8 cellular contexts compared by ENCODE assay signal in genomic region chr14:95523818-95524448, GRCh38. TPM values are rescaled to one million over a fixed set of nuclear protein-coding genes. Genes with fewer than 3 reads are reported as not detected.
DNase-seq lines count a peak whose midpoint lies in the region; TF ChIP-seq lines count a peak whose summit lies in the region.

No MANE protein-coding gene starts in this region.

- peak overlapping the region; percentile 91 for H4K91ac ChIP-seq in mesenchymal stem cell (ENCODE audit: low read length)

- no peaks in the 10 kb centered on the region for H3K27me3 Mint-ChIP-seq in CD8-positive, alpha-beta memory T cell

- no peaks in the 10 kb centered on the region for H3K9me3 Mint-ChIP-seq in CD8-positive, alpha-beta memory T cell

- H3K18ac ChIP-seq in mesenchymal stem cell (ENCODE audit: low read depth in 1 of 2, low read length in 2 of 2), result peak overlapping the region; percentile 73 to 96

- H2BK15ac ChIP-seq in mesenchymal stem cell (ENCODE audit: low read depth, poor library complexity, severe bottlenecking), result no peak overlapping the region

- no peak overlapping the region for H2AFZ ChIP-seq in mesenchymal stem cell (ENCODE audit: low read depth, low read length)

- CTCF ChIA-PET in CD8-positive, alpha-beta memory T cell (lab: Charles Lee), result interaction anchor here (0.7 to 3.4 kb wide), 10 partner anchors 10 to 97 kb away, joined by 3 to 41 read pairs (median 6); partner anchors contain the start of gene GLRX5

- peak overlapping the region; percentile 52 for H4K8ac ChIP-seq in mesenchymal stem cell (ENCODE audit: low read length)

- in situ Hi-C loops in astrocyte of the spinal cord (cut with HindIII; ENCODE audit: low sequenced_read_pairs), result no loop called here

- DNase-seq in CD8-positive, alpha-beta memory T cell, result peak in 1 of 5 donors; percentile 72
- DNase-seq in NCI-H510A treated with DMSO at 0.1 percent for 48 hours (lab: John Stamatoyannopoulos, UW), result peak; percentile 52
- peak; percentile 87 for DNase-seq in astrocyte of the spinal cord (ENCODE audit: low read depth, low spot score)
- DNase-seq in mesenchymal stem cell, result peak; percentile 88
- DNase-seq in SK-N-DZ (ENCODE audit: low spot score), result no peak
- no peak for DNase-seq in cerebellar cortex (ENCODE audit: low spot score)
- DNase-seq in HuH-7.5 (ENCODE audit: low spot score), result no peak
- DNase-seq in SJCRH30, result no peak

- peak overlapping the region; percentile 66 to 89 (median 79) for H3K4me3 Mint-ChIP-seq in CD8-positive, alpha-beta memory T cell

- POLR2A ChIA-PET in CD8-positive, alpha-beta memory T cell (lab: Charles Lee), result interaction anchor here (0.7 to 2.2 kb wide), 5 partner anchors 9 to 77 kb away, joined by 3 to 13 read pairs (median 3); no protein-coding TSS in a partner anchor

- peak overlapping the region; percentile 90 to 97 (median 92) for H3K27ac Mint-ChIP-seq in CD8-positive, alpha-beta memory T cell

- peak overlapping the region; percentile 7 for H2AK5ac ChIP-seq in mesenchymal stem cell (ENCODE audit: low read length, severe bottlenecking)

- 38% methylated on average over 8 of the region's 11 CpGs for WGBS in mesenchymal stem cell

- H3K4me3 ChIP-seq in CD8-positive, alpha-beta memory T cell (ENCODE audit: low read length), result peak overlapping the region; percentile 54
- H3K4me3 ChIP-seq in astrocyte of the spinal cord (ENCODE audit: low read depth, low read length) (peak overlapping the region; percentile 19), mesenchymal stem cell (ENCODE audit: insufficient read depth in 1 of 2, low read depth in 1 of 2, low read length in 2 of 2) (no peak overlapping the region), SJCRH30 (no peak overlapping the region)

- no peak overlapping the region for H3K14ac ChIP-seq in mesenchymal stem cell (ENCODE audit: low read length in 2 of 2)

- peak overlapping the region; percentile 10 for H3K9ac ChIP-seq in mesenchymal stem cell (ENCODE audit: low read length)

- TF ChIP-seq CTCF in astrocyte of the spinal cord (IDR thresholded peaks at IDR 0.05; ENCODE audit: low read depth, low read length), result peak; percentile 8

- peak overlapping the region; percentile 86 for H2BK120ac ChIP-seq in mesenchymal stem cell (ENCODE audit: low read depth, low read length)

- H3K4me1 ChIP-seq in CD8-positive, alpha-beta memory T cell (ENCODE audit: insufficient read depth, low read length), result peaks cover 73% of the 10 kb centered on the region
- H3K4me1 ChIP-seq in mesenchymal stem cell (ENCODE audit: control insufficient read depth, insufficient read depth, low read depth, low read length), result peaks cover 11% of the 10 kb centered on the region
- peaks cover 3% of the 10 kb centered on the region; the same call in 1 of the 2 replicates for H3K4me1 ChIP-seq in SJCRH30

- peaks cover 0 to under 1% (median 0%) of the 10 kb centered on the region in 3 donors for H3K36me3 Mint-ChIP-seq in CD8-positive, alpha-beta memory T cell

- peak overlapping the region; percentile 77 to 92 for H3K4ac ChIP-seq in mesenchymal stem cell (ENCODE audit: low read depth in 1 of 2, low read length in 2 of 2)

- H3K9me3 ChIP-seq in CD8-positive, alpha-beta memory T cell (ENCODE audit: low read length), result no peaks in the 10 kb centered on the region
- H3K9me3 ChIP-seq in mesenchymal stem cell (ENCODE audit: control insufficient read depth, low read length) (no peaks in the 10 kb centered on the region), SJCRH30 (replicated peaks) (no peaks in the 10 kb centered on the region)

- H3K79me1 ChIP-seq in mesenchymal stem cell (replicated peaks; ENCODE audit: low read length, poor library complexity, severe bottlenecking), result peaks cover 12% of the 10 kb centered on the region

- H3K4me2 ChIP-seq in mesenchymal stem cell (ENCODE audit: low read length, poor library complexity, severe bottlenecking), result no peak overlapping the region

- no peak overlapping the region for H3K23ac ChIP-seq in mesenchymal stem cell (ENCODE audit: low read length in 2 of 2)

- peak overlapping the region; percentile 80 to 87 for H2BK12ac ChIP-seq in mesenchymal stem cell (ENCODE audit: low read length in 2 of 2)

- H3K36me3 ChIP-seq in CD8-positive, alpha-beta memory T cell (ENCODE audit: insufficient read depth, low read length), result no peaks in the 10 kb centered on the region
- H3K36me3 ChIP-seq in mesenchymal stem cell (ENCODE audit: control insufficient read depth in 1 of 2, insufficient read depth in 2 of 2, low read depth in 1 of 2, low read length in 2 of 2) (no peaks in the 10 kb centered on the region), SJCRH30 (no peaks in the 10 kb centered on the region)

- H3K27ac ChIP-seq in CD8-positive, alpha-beta memory T cell (ENCODE audit: low read depth, low read length), result peak overlapping the region; percentile 51
- H3K27ac ChIP-seq in mesenchymal stem cell (ENCODE audit: low read length, poor library complexity, severe bottlenecking), result peak overlapping the region; percentile 7
- H3K27ac ChIP-seq in SJCRH30, result no peak overlapping the region

- peak overlapping the region; percentile 3 for H2BK5ac ChIP-seq in mesenchymal stem cell (ENCODE audit: low read depth, low read length, poor library complexity, severe bottlenecking)

- H3K4me1 Mint-ChIP-seq in CD8-positive, alpha-beta memory T cell, result peaks cover 62 to 78% (median 71%) of the 10 kb centered on the region in 3 donors

- no peaks in the 10 kb centered on the region for H3K27me3 ChIP-seq in CD8-positive, alpha-beta memory T cell (ENCODE audit: insufficient read depth, low read length, poor library complexity, severe bottlenecking)
- no peaks in the 10 kb centered on the region for H3K27me3 ChIP-seq in mesenchymal stem cell (ENCODE audit: control insufficient read depth in 1 of 2, insufficient read depth in 1 of 2, low read length in 2 of 2)
- no peaks in the 10 kb centered on the region for H3K27me3 ChIP-seq in SJCRH30

RNA-seq across cellular contexts. Expression of gene SYNE3, which starts 7.5 kb away (rescaled TPM):
- total RNA-seq in CD8-positive, alpha-beta memory T cell, result 10 to 100 TPM; 37.6 to 39.7 TPM
- 4.3 TPM for polyA plus RNA-seq in CD8-positive, alpha-beta memory T cell
- 4.1 TPM for polyA plus RNA-seq in mesenchymal stem cell (2013, experiment 1 of 2)
- polyA plus RNA-seq in mesenchymal stem cell (2013, experiment 2 of 2), result 3.9 TPM
- 0.63 and 0.71 TPM in 2 replicates for polyA plus RNA-seq in SK-N-DZ (2014; cell fraction: cytosol; rRNA removed)
- 0.58 and 0.70 TPM in 2 replicates for polyA plus RNA-seq in SK-N-DZ (2014; cell fraction: nucleus; rRNA removed)
- total RNA-seq in SJCRH30 (2014; rRNA removed; shearing (Covaris generic)), result 34.1 and 34.5 TPM in 2 replicates

RNA-seq across cellular contexts. Expression of gene GLRX5, which starts 10.9 kb away (rescaled TPM):
- total RNA-seq in CD8-positive, alpha-beta memory T cell, result 10 to 100 TPM; 52.9 to 54.6 TPM
- polyA plus RNA-seq in CD8-positive, alpha-beta memory T cell, result 72.9 TPM
- 52.4 TPM for polyA plus RNA-seq in mesenchymal stem cell (2013, experiment 1 of 2)
- 54.4 TPM for polyA plus RNA-seq in mesenchymal stem cell (2013, experiment 2 of 2)
- 63.9 and 66.4 TPM in 2 replicates for polyA plus RNA-seq in SK-N-DZ (2014; cell fraction: cytosol; rRNA removed)
- polyA plus RNA-seq in SK-N-DZ (2014; cell fraction: nucleus; rRNA removed), result 18.0 and 33.6 TPM in 2 replicates
- total RNA-seq in SJCRH30 (2014; rRNA removed; shearing (Covaris generic)), result 130 and 132 TPM in 2 replicates

Comparison
In these comparisons a context has a peak if more than half of its experiments do, and no peak if none do; other contexts are left out.
1. DNase-seq: peak in NCI-H510A treated with DMSO at 0.1 percent for 48 hours (single experiment), astrocyte of the spinal cord (single experiment) and mesenchymal stem cell (single experiment); none in SK-N-DZ (single experiment), cerebellar cortex (single experiment), HuH-7.5 (single experiment) and SJCRH30 (0 of 2).
2. H3K4me3 ChIP-seq: peak in CD8-positive, alpha-beta memory T cell (single experiment) and astrocyte of the spinal cord (single experiment); none in mesenchymal stem cell (0 of 2) and SJCRH30 (single experiment).